In the genomic region with DNA sequence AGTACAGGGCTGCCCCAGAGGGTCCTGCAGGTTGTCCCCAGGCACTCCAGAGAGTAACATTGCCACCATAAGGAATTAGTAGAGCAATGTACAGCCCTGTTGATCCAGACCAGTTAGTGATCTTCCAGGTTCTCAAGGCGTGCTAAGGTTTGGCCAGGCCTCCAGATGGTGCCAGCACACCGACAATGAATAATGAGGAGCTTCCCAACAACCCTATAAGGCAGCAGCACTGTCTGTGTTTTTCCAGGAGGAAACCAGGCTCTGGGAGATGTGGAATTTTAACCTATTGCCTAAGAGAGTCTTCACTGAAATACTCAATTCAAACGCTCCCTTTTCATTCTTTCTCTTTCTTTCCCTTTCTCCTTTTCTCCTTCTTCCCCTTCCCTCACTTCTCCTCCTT, we compare ENCODE assay signal across 8 cellular contexts.
DNase-seq lines count a peak whose midpoint lies in the region; ATAC-seq and TF ChIP-seq lines count a peak whose summit lies in the region.

No MANE protein-coding gene starts in this region.

- no peaks in the 10 kb centered on the region for H3K27me3 ChIP-seq in upper lobe of left lung

- WGBS in upper lobe of left lung, 2 donors, result 86 to 88% methylated on average over 3 of the region's 3 CpGs

- H3K36me3 ChIP-seq in upper lobe of left lung, result peaks cover 0 to 4% (median 1%) of the 10 kb centered on the region in 4 donors

- no peak for TF ChIP-seq POLR2A in upper lobe of left lung (IDR thresholded peaks at IDR 0.05)

- no peak overlapping the region for H3K4me3 Mint-ChIP-seq in glutamatergic neuron (ENCODE audit: unreplicated experiment)

- H3K4me1 ChIP-seq in upper lobe of left lung, result peaks cover 0 to 8% (median 1%) of the 10 kb centered on the region in 4 donors

- peak; percentile 82 for ATAC-seq in SK-N-SH treated with all-trans-retinoic acid at 6 μM for 48 hours
- ATAC-seq in upper lobe of left lung (ENCODE audit: low FRiP score in 2 of 2), result no peak
- ATAC-seq in GM21528 (IDR thresholded peaks at IDR 0.05; ENCODE audit: low FRiP score, unreplicated experiment), result no peak

- no peaks in the 10 kb centered on the region for H3K9me3 ChIP-seq in upper lobe of left lung

- TF ChIP-seq CTCF in glutamatergic neuron (IDR thresholded peaks at IDR 0.05; ENCODE audit: partially characterized antibody, unreplicated experiment), result no peak
- no peak for TF ChIP-seq CTCF in upper lobe of left lung (IDR thresholded peaks at IDR 0.05)
- TF ChIP-seq CTCF in coronary artery (IDR thresholded peaks at IDR 0.05), result no peak

- DNase-seq in ELF-1 (ENCODE audit: low read depth, low spot score), result peak; percentile 57
- DNase-seq in glutamatergic neuron, result peak; percentile 35
- peak; percentile 88 for DNase-seq in pons (ENCODE audit: low spot score)
- DNase-seq in upper lobe of left lung, result no peak
- no peak for DNase-seq in coronary artery (ENCODE audit: low spot score)
- DNase-seq in activated CD4-positive, alpha-beta T cell treated with anti-CD3 and anti-CD28 coated beads, Interleukin-2, amount 50 U/mL, for 48 hours, result no peak

- H3K36me3 Mint-ChIP-seq in glutamatergic neuron (ENCODE audit: unreplicated experiment), result no peaks in the 10 kb centered on the region

- H3K27me3 Mint-ChIP-seq in glutamatergic neuron (ENCODE audit: unreplicated experiment), result peaks cover 10% of the 10 kb centered on the region

- H3K27ac ChIP-seq in upper lobe of left lung, result no peak overlapping the region
- H3K27ac ChIP-seq in coronary artery, result peak overlapping the region in 1 of 2 donors; percentile 17

- no peak overlapping the region for H3K4me3 ChIP-seq in upper lobe of left lung
- no peak overlapping the region for H3K4me3 ChIP-seq in coronary artery

- H3K27ac Mint-ChIP-seq in glutamatergic neuron (ENCODE audit: unreplicated experiment), result no peak overlapping the region

- peaks cover 1% of the 10 kb centered on the region for H3K9me3 Mint-ChIP-seq in glutamatergic neuron (ENCODE audit: unreplicated experiment)

- no peak for TF ChIP-seq EP300 in upper lobe of left lung (IDR thresholded peaks at IDR 0.05)

- peaks cover 5% of the 10 kb centered on the region for H3K4me1 Mint-ChIP-seq in glutamatergic neuron (ENCODE audit: low read depth, unreplicated experiment)

TF ChIP-seq in SK-N-SH treated with all-trans-retinoic acid at 6 μM for 48 hours, 23 proteins besides CTCF, POLR2A, EP300 and RAD21:
- TF ChIP-seq CSDC2 (CRISPR knock-in tag; IDR thresholded peaks at IDR 0.05), result no peak
- no peak for TF ChIP-seq BACH2 (CRISPR knock-in tag; IDR thresholded peaks at IDR 0.05; ENCODE audit: borderline replicate concordance)
- TF ChIP-seq, protein P1, sequence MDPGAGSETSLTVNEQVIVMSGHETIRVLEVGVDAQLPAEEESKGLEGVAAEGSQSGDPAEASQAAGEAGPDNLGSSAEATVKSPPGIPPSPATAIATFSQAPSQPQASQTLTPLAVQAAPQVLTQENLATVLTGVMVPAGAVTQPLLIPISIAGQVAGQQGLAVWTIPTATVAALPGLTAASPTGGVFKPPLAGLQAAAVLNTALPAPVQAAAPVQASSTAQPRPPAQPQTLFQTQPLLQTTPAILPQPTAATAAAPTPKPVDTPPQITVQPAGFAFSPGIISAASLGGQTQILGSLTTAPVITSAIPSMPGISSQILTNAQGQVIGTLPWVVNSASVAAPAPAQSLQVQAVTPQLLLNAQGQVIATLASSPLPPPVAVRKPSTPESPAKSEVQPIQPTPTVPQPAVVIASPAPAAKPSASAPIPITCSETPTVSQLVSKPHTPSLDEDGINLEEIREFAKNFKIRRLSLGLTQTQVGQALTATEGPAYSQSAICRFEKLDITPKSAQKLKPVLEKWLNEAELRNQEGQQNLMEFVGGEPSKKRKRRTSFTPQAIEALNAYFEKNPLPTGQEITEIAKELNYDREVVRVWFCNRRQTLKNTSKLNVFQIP (CRISPR knock-in tag; IDR thresholded peaks at IDR 0.05; ENCODE audit: borderline replicate concordance, low read depth), result no peak
- no peak for TF ChIP-seq ARNTL (CRISPR knock-in tag; IDR thresholded peaks at IDR 0.05; ENCODE audit: borderline replicate concordance, low read depth)
- no peak for TF ChIP-seq PPARA (CRISPR knock-in tag; IDR thresholded peaks at IDR 0.05; ENCODE audit: borderline replicate concordance)
- TF ChIP-seq TCF4 (CRISPR knock-in tag; IDR thresholded peaks at IDR 0.05; ENCODE audit: borderline replicate concordance), result no peak
- TF ChIP-seq, protein P2, sequence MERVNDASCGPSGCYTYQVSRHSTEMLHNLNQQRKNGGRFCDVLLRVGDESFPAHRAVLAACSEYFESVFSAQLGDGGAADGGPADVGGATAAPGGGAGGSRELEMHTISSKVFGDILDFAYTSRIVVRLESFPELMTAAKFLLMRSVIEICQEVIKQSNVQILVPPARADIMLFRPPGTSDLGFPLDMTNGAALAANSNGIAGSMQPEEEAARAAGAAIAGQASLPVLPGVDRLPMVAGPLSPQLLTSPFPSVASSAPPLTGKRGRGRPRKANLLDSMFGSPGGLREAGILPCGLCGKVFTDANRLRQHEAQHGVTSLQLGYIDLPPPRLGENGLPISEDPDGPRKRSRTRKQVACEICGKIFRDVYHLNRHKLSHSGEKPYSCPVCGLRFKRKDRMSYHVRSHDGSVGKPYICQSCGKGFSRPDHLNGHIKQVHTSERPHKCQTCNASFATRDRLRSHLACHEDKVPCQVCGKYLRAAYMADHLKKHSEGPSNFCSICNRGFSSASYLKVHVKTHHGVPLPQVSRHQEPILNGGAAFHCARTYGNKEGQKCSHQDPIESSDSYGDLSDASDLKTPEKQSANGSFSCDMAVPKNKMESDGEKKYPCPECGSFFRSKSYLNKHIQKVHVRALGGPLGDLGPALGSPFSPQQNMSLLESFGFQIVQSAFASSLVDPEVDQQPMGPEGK (CRISPR knock-in tag; IDR thresholded peaks at IDR 0.05; ENCODE audit: borderline replicate concordance), result no peak
- TF ChIP-seq, protein P3, sequence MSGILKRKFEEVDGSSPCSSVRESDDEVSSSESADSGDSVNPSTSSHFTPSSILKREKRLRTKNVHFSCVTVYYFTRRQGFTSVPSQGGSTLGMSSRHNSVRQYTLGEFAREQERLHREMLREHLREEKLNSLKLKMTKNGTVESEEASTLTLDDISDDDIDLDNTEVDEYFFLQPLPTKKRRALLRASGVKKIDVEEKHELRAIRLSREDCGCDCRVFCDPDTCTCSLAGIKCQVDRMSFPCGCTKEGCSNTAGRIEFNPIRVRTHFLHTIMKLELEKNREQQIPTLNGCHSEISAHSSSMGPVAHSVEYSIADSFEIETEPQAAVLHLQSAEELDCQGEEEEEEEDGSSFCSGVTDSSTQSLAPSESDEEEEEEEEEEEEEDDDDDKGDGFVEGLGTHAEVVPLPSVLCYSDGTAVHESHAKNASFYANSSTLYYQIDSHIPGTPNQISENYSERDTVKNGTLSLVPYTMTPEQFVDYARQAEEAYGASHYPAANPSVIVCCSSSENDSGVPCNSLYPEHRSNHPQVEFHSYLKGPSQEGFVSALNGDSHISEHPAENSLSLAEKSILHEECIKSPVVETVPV (CRISPR knock-in tag; IDR thresholded peaks at IDR 0.05), result no peak

Comparison
In these comparisons a context has a peak if more than half of its experiments do, and no peak if none do; other contexts are left out.
1. DNase-seq: peak in ELF-1 (single experiment), glutamatergic neuron (single experiment) and pons (single experiment); none in upper lobe of left lung (0 of 2), coronary artery (single experiment) and activated CD4-positive, alpha-beta T cell treated with anti-CD3 and anti-CD28 coated beads, Interleukin-2, amount 50 U/mL, for 48 hours (0 of 2).